ENCODE assay signal across 10 cellular contexts in the genomic region with DNA sequence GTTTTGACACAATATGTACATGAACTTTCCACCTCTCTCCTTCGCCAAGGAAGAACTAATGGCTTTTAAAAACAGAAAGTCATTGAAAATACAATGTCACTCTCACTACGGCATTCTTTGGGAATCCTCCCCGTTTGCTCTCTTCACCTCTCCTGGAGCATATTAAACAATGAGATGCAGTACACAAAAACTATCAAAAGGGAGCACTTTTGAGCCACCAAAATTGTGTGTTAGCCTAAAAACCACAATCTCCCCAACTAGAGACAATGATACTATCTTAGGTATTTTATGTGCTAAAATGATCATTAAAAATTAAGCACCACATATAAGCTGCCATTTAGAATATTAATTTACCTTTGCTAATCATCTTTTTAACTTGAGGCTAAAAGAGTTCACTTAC.
DNase-seq lines count a peak whose midpoint lies in the region; ATAC-seq, FAIRE-seq and TF ChIP-seq lines count a peak whose summit lies in the region.
"Had no signal": no experiment of that assay in that cellular context is flagged by ENCODE, and none has a peak within 500 bp of the region (broad histone marks: within the 10 kb centered on the region; RNA-seq: fewer than 3 reads in every experiment).

No MANE protein-coding gene starts in this region.

- FAIRE-seq in A549 (lab: Jason Lieb, UNC), result no peak
- FAIRE-seq: GM18507 had no signal

- 3% methylated on average over 3 of the region's 3 CpGs for WGBS in A549 (ENCODE audit: missing lambda C conversion rate)

- DNase-seq in A549 (ENCODE audit: low read depth in 1 of 2, low spot score in 1 of 2) (peak; percentile 2 to 4), NCI-H1105 (lab: John Stamatoyannopoulos, UW) (peak; percentile 20), pons (ENCODE audit: low spot score) (peak; percentile 53), KG1 (lab: John Stamatoyannopoulos, UW) (no peak)
- no peak for DNase-seq in effector memory CD8-positive, alpha-beta T cell
- DNase-seq: activated naive CD8-positive, alpha-beta T cell treated with anti-CD3 and anti-CD28 coated beads, Interleukin-2, amount 10 ng/mL, durations not matched to agents 7 days and 5 days had no signal

- POLR2A ChIA-PET in A549 (lab: Yijun Ruan, JAX), result no interaction called here

- H3K9me3 Mint-ChIP-seq in brain, result no peaks in the 10 kb centered on the region
- H3K9me3 Mint-ChIP-seq in effector memory CD8-positive, alpha-beta T cell, result peaks cover 7 to 21% of the 10 kb centered on the region in 2 donors

- peak; percentile 34 to 44; a peak in 3 of 5 replicates for TF ChIP-seq RAD21 in A549 (conservative IDR thresholded peaks at IDR 0.05 in 1 of 2, IDR thresholded peaks at IDR 0.05 in 1 of 2)

- no peak for TF ChIP-seq EP300 in A549 (IDR thresholded peaks at IDR 0.05)

- H3K4me3 ChIP-seq in A549, result no peak overlapping the region

- ATAC-seq in A549 (peak; percentile 60 to 62; a peak in 4 of 6 replicates), GM18861 (IDR thresholded peaks at IDR 0.05; ENCODE audit: unreplicated experiment) (peak; percentile 59), HG02588 (IDR thresholded peaks at IDR 0.05; ENCODE audit: unreplicated experiment) (no peak)
- no peak for ATAC-seq in effector memory CD8-positive, alpha-beta T cell (replicated peaks)

- H3K27ac Mint-ChIP-seq in brain, result peak overlapping the region in 1 of 5 experiments; percentile 2
- no peak overlapping the region for H3K27ac Mint-ChIP-seq in effector memory CD8-positive, alpha-beta T cell
- H3K27ac Mint-ChIP-seq: activated naive CD8-positive, alpha-beta T cell treated with anti-CD3 and anti-CD28 coated beads, Interleukin-2, amount 10 ng/mL, durations not matched to agents 7 days and 5 days had no signal

- H3K36me3 Mint-ChIP-seq in brain, result no peaks in the 10 kb centered on the region
- no peaks in the 10 kb centered on the region for H3K36me3 Mint-ChIP-seq in effector memory CD8-positive, alpha-beta T cell (ENCODE audit: insufficient read depth)
- H3K36me3 Mint-ChIP-seq: activated naive CD8-positive, alpha-beta T cell treated with anti-CD3 and anti-CD28 coated beads, Interleukin-2, amount 10 ng/mL, durations not matched to agents 7 days and 5 days had no signal

- H3K4me3 Mint-ChIP-seq in brain, result no peak overlapping the region
- H3K4me3 Mint-ChIP-seq in effector memory CD8-positive, alpha-beta T cell, result no peak overlapping the region
- H3K4me3 Mint-ChIP-seq: activated naive CD8-positive, alpha-beta T cell treated with anti-CD3 and anti-CD28 coated beads, Interleukin-2, amount 10 ng/mL, durations not matched to agents 7 days and 5 days had no signal

- no peak for TF ChIP-seq POLR2A in A549 (IDR thresholded peaks at IDR 0.05; ENCODE audit: low read length)

- no peak overlapping the region for H3K4me2 ChIP-seq in A549

- H3K9me3 ChIP-seq in A549, result no peaks in the 10 kb centered on the region

- TF ChIP-seq CTCF in A549 (IDR thresholded peaks at IDR 0.05) (peak; percentile 33; the same call in 2 of the 3 replicates), brain (conservative IDR thresholded peaks at IDR 0.05) (peak; percentile 58 to 75)

- H3K4me1 Mint-ChIP-seq in brain, result peaks cover 12% of the 10 kb centered on the region
- H3K4me1 Mint-ChIP-seq in effector memory CD8-positive, alpha-beta T cell (ENCODE audit: low read depth in 2 of 2), result no peaks in the 10 kb centered on the region
- H3K4me1 Mint-ChIP-seq: activated naive CD8-positive, alpha-beta T cell treated with anti-CD3 and anti-CD28 coated beads, Interleukin-2, amount 10 ng/mL, durations not matched to agents 7 days and 5 days had no signal

- CTCF ChIA-PET in A549 (lab: Yijun Ruan, JAX), result interaction anchor here (0.7 to 1.5 kb wide), 2 partner anchors 15 to 125 kb away, joined by 3 read pairs; no protein-coding TSS in a partner anchor

- H3K27ac ChIP-seq in A549, result no peak overlapping the region

- H3K4me1 ChIP-seq in A549, result no peaks in the 10 kb centered on the region

- H3K27me3 Mint-ChIP-seq in brain, result peaks cover 8% of the 10 kb centered on the region
- no peaks in the 10 kb centered on the region for H3K27me3 Mint-ChIP-seq in effector memory CD8-positive, alpha-beta T cell
- H3K27me3 Mint-ChIP-seq: activated naive CD8-positive, alpha-beta T cell treated with anti-CD3 and anti-CD28 coated beads, Interleukin-2, amount 10 ng/mL, durations not matched to agents 7 days and 5 days had no signal

TF ChIP-seq in A549, 52 proteins besides CTCF, POLR2A, EP300 and RAD21:
- TF ChIP-seq ELK1 (IDR thresholded peaks at IDR 0.05; ENCODE audit: low read depth, low read length) (no peak), SREBF2 (IDR thresholded peaks at IDR 0.05) (no peak), SMC3 (IDR thresholded peaks at IDR 0.05) (no peak), HOXB5 (CRISPR knock-in tag; IDR thresholded peaks at IDR 0.05) (no peak), HEYL (CRISPR knock-in tag; IDR thresholded peaks at IDR 0.05) (no peak)

Comparison
In these comparisons a context has a peak if more than half of its experiments do, and no peak if none do; other contexts are left out.
1. ATAC-seq: peak in A549 (2 of 2) and GM18861 (single experiment); none in effector memory CD8-positive, alpha-beta T cell (single experiment) and HG02588 (single experiment).
2. DNase-seq: peak in A549 (2 of 2), NCI-H1105 (single experiment) and pons (single experiment); none in effector memory CD8-positive, alpha-beta T cell (0 of 3) and KG1 (single experiment).